Comparison of ENCODE assay signal across 1 cellular context in the genomic region with DNA sequence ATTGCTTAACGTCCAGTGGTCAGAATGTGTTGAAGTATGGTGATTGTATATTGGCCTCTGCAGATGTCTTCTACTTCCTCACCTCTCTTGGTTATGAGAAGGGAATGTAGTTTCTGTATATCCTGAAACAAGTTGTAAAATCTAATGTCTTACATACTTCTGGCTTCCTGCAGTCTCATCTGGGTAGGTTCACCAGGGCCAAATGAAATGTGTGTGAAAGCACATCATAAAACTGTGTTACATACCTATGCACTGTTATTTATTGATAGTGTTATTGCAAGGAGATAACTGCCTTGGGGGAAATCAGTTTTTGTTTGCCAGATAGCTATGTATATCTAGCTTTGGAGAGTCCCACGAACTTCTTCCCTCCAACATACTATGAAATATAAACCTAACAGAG.
TF ChIP-seq lines count a peak whose summit lies in the region.

No MANE protein-coding gene starts in this region.

TF ChIP-seq in HepG2, 621 proteins besides CTCF, POLR2A, EP300 and RAD21:
- TF ChIP-seq ZNF510 (CRISPR knock-in tag; IDR thresholded peaks at IDR 0.05; ENCODE audit: low read depth) = no peak
- peak; percentile 62 for TF ChIP-seq RBM22 (optimal IDR thresholded peaks at IDR 0.05; ENCODE audit: low read length)
- TF ChIP-seq ZKSCAN1 (IDR thresholded peaks at IDR 0.05; ENCODE audit: low read length) = no peak
- no peak for TF ChIP-seq TBL1XR1 (IDR thresholded peaks at IDR 0.05; ENCODE audit: borderline replicate concordance, low read length, partially characterized antibody)
TF ChIP-seq in HepG2: peak in this region for 1.
